Comparison of ENCODE assay signal across 20 cellular contexts in the genomic region with DNA sequence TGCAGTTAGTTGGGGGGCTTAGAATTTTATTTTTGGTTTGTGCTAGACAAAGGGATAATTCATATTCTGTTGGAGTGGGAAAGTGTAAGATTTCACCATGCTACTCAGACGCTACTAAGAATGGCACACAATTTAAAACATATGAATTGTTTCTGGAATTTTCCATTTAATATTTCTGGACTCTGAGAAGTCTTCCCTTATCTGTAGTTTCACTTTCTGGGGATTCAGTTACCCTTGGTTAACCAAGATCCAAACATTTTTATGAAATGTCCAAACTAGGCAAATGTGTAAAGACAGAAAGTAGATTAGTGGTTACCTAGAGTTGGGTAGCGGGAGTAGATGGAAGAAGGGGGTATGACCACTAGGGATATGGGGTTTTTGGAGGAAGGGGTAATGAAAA. TPM values are rescaled to one million over a fixed set of nuclear protein-coding genes. Genes with fewer than 3 reads are reported as not detected.
DNase-seq lines count a peak whose midpoint lies in the region; ATAC-seq, FAIRE-seq and TF ChIP-seq lines count a peak whose summit lies in the region.
"Had no signal": no experiment of that assay in that cellular context is flagged by ENCODE, and none has a peak within 500 bp of the region (broad histone marks: within the 10 kb centered on the region; RNA-seq: fewer than 3 reads in every experiment).

No MANE protein-coding gene starts in this region.

- peak overlapping the region; percentile 30 for H3K4me2 ChIP-seq in smooth muscle cell
- H3K4me2 ChIP-seq: KMS-11 had no signal

- no peaks in the 10 kb centered on the region for H3K36me3 Mint-ChIP-seq in T-helper 17 cell (ENCODE audit: low read depth)
- H3K36me3 Mint-ChIP-seq in activated T-cell treated with anti-CD3 and anti-CD28 coated beads, Interleukin-2, amount 50 U/mL, for 72 hours (ENCODE audit: insufficient read depth in 2 of 2) = peaks cover 2 to 5% of the 10 kb centered on the region in 2 donors

- no peaks in the 10 kb centered on the region for H3K36me3 ChIP-seq in left ventricle myocardium inferior
- H3K36me3 ChIP-seq in right atrium auricular region = no peaks in the 10 kb centered on the region
- H3K36me3 ChIP-seq in smooth muscle cell (ENCODE audit: low read depth) = no peaks in the 10 kb centered on the region
- H3K36me3 ChIP-seq in small intestine (ENCODE audit: control insufficient read depth in 2 of 2, insufficient read depth in 2 of 2, low read length in 2 of 2) = no peaks in the 10 kb centered on the region
- H3K36me3 ChIP-seq: SJCRH30 had no signal

- no peak overlapping the region for H2AFZ ChIP-seq in smooth muscle cell (ENCODE audit: low read depth)
- H2AFZ ChIP-seq: GM23248 had no signal

- TF ChIP-seq CTCF in left ventricle myocardium inferior (IDR thresholded peaks at IDR 0.05; ENCODE audit: borderline replicate concordance) (no peak), right atrium auricular region (IDR thresholded peaks at IDR 0.05) (no peak), smooth muscle cell (IDR thresholded peaks at IDR 0.05; ENCODE audit: borderline replicate concordance, insufficient read depth, poor library complexity, severe bottlenecking) (no peak)

- intact Hi-C loops in left ventricle myocardium inferior (cut with micrococcal nuclease) = no loop called here

- no peaks in the 10 kb centered on the region for H3K27me3 Mint-ChIP-seq in T-helper 17 cell
- no peaks in the 10 kb centered on the region for H3K27me3 Mint-ChIP-seq in activated T-cell treated with anti-CD3 and anti-CD28 coated beads, Interleukin-2, amount 50 U/mL, for 72 hours (ENCODE audit: low read depth)
- H3K27me3 Mint-ChIP-seq: CD4-positive, alpha-beta memory T cell had no signal

- peak overlapping the region; percentile 3 for H3K27ac Mint-ChIP-seq in T-helper 17 cell
- no peak overlapping the region for H3K27ac Mint-ChIP-seq in activated T-cell treated with anti-CD3 and anti-CD28 coated beads, Interleukin-2, amount 50 U/mL, for 72 hours

- H3K4me1 Mint-ChIP-seq in T-helper 17 cell = peaks cover 33% of the 10 kb centered on the region
- H3K4me1 Mint-ChIP-seq in activated T-cell treated with anti-CD3 and anti-CD28 coated beads, Interleukin-2, amount 50 U/mL, for 72 hours (ENCODE audit: low read depth) = peaks cover 48% of the 10 kb centered on the region

- H3K27me3 ChIP-seq in left ventricle myocardium inferior (ENCODE audit: low read depth) (no peaks in the 10 kb centered on the region), right atrium auricular region (no peaks in the 10 kb centered on the region), smooth muscle cell (ENCODE audit: low read depth) (no peaks in the 10 kb centered on the region), small intestine (ENCODE audit: control insufficient read depth in 2 of 2, insufficient read depth in 2 of 2, low read length in 2 of 2) (no peaks in the 10 kb centered on the region)
- H3K27me3 ChIP-seq: SJCRH30 had no signal

- DNase-seq in left ventricle myocardium inferior (no peak), right atrium auricular region (ENCODE audit: low spot score) (no peak), T-helper 17 cell (no peak), fibroblast of peridontal ligament (ENCODE audit: extremely low read depth) (peak; percentile 59), smooth muscle cell (lab: John Stamatoyannopoulos, UW; ENCODE audit: unreplicated experiment) (no peak), small intestine (no peak)
- DNase-seq in activated T-cell treated with anti-CD3 and anti-CD28 coated beads, Interleukin-2, amount 50 U/mL, for 72 hours = no peak
- DNase-seq: CD4-positive, alpha-beta memory T cell; DMS79 treated with DMSO at 0.1 percent for 48 hours; GDM1; GM23248; NCI-H1417; NCI-H1930; NCI-H2171; NCI-H510A; NCI-H82; SJCRH30 had no signal

- H3K4me3 ChIP-seq in left ventricle myocardium inferior = no peak overlapping the region
- H3K4me3 ChIP-seq in right atrium auricular region = no peak overlapping the region
- H3K4me3 ChIP-seq in smooth muscle cell = no peak overlapping the region
- H3K4me3 ChIP-seq in small intestine (ENCODE audit: low read depth in 1 of 2, low read length in 2 of 2) = no peak overlapping the region
- H3K4me3 ChIP-seq: GM23248, SJCRH30 had no signal

- H3K9me3 ChIP-seq in left ventricle myocardium inferior (replicated peaks) (no peaks in the 10 kb centered on the region), right atrium auricular region (no peaks in the 10 kb centered on the region), T-helper 17 cell (ENCODE audit: control insufficient read depth, low read length, poor library complexity, severe bottlenecking) (no peaks in the 10 kb centered on the region), smooth muscle cell (replicated peaks; ENCODE audit: low read depth) (no peaks in the 10 kb centered on the region), small intestine (ENCODE audit: control insufficient read depth, low read depth) (no peaks in the 10 kb centered on the region)
- H3K9me3 ChIP-seq: SJCRH30 had no signal

- peaks cover 98% of the 10 kb centered on the region for H3K79me2 ChIP-seq in smooth muscle cell (ENCODE audit: low read depth)

- H3K4me1 ChIP-seq in left ventricle myocardium inferior = peaks cover 74% of the 10 kb centered on the region
- peaks cover 0 to 27% of the 10 kb centered on the region in 2 donors for H3K4me1 ChIP-seq in right atrium auricular region
- peaks cover 10% of the 10 kb centered on the region for H3K4me1 ChIP-seq in smooth muscle cell (ENCODE audit: low read depth)
- H3K4me1 ChIP-seq in small intestine (ENCODE audit: control insufficient read depth in 2 of 2, insufficient read depth in 1 of 2, low read depth in 1 of 2, low read length in 1 of 2) = peaks cover 3 to 16% of the 10 kb centered on the region in 2 donors
- H3K4me1 ChIP-seq: SJCRH30 had no signal

- H3K4me3 Mint-ChIP-seq in T-helper 17 cell = no peak overlapping the region
- H3K4me3 Mint-ChIP-seq in activated T-cell treated with anti-CD3 and anti-CD28 coated beads, Interleukin-2, amount 50 U/mL, for 72 hours = no peak overlapping the region

- FAIRE-seq in small intestine (lab: Jason Lieb, UNC) = no peak
- FAIRE-seq: GM19239 had no signal

- H3K27ac ChIP-seq in left ventricle myocardium inferior (replicated peaks) (peak overlapping the region; percentile 6), right atrium auricular region (peak overlapping the region in 1 of 2 donors; percentile 29), smooth muscle cell (ENCODE audit: low read depth) (no peak overlapping the region), small intestine (ENCODE audit: low read depth in 1 of 2, low read length in 1 of 2) (no peak overlapping the region)
- H3K27ac ChIP-seq: GM23248, KMS-11, SJCRH30 had no signal

- 79% methylated on average over 2 of the region's 2 CpGs for WGBS in smooth muscle cell (ENCODE audit: low lambda C conversion rate)
- WGBS in small intestine, 3 donors = 83 to 95% (median 91%) methylated on average over 2 of the region's 2 CpGs

- no peaks in the 10 kb centered on the region for H3F3A ChIP-seq in smooth muscle cell (ENCODE audit: low read depth)

- H3K9ac ChIP-seq in smooth muscle cell (ENCODE audit: low read depth) = no peak overlapping the region
- H3K9ac ChIP-seq: GM23248, KMS-11 had no signal

- ATAC-seq in T-helper 17 cell (no peak), HG02763 (IDR thresholded peaks at IDR 0.05; ENCODE audit: unreplicated experiment) (no peak)
- ATAC-seq in activated T-cell treated with anti-CD3 and anti-CD28 coated beads, Interleukin-2, amount 50 U/mL, for 72 hours (replicated peaks in 1 of 2) = no peak

- peaks cover 0 to 1% of the 10 kb centered on the region in 2 donors for H3K9me3 Mint-ChIP-seq in activated T-cell treated with anti-CD3 and anti-CD28 coated beads, Interleukin-2, amount 50 U/mL, for 72 hours
- H3K9me3 Mint-ChIP-seq: CD4-positive, alpha-beta memory T cell had no signal

- peaks cover 97% of the 10 kb centered on the region for H4K20me1 ChIP-seq in smooth muscle cell (ENCODE audit: low read depth)

RNA-seq across cellular contexts. Expression of a gene that starts 53.1 kb away (rescaled TPM):
- total RNA-seq in left ventricle myocardium inferior (52.1 TPM), right atrium auricular region (10 to 100 TPM; 35.2 to 40.0 TPM), T-helper 17 cell (10 to 100 TPM; 71.5 to 77.0 TPM), smooth muscle cell (136 and 302 TPM in 2 replicates)
- polyA plus RNA-seq in smooth muscle cell (50.3 and 54.1 TPM in 2 replicates), small intestine (10 to 100 TPM; 15.4 to 20.9 (median 16.1) TPM)
- 100 to 1,000 TPM in 1 of 2 donors, 10 to 100 TPM in 1; 93.0 to 108 TPM for total RNA-seq in activated T-cell treated with anti-CD3 and anti-CD28 coated beads, Interleukin-2, amount 50 U/mL, for 72 hours
